1 cellular context compared by ENCODE assay signal in genomic region chr17:56203430-56203829, GRCh38.
TF ChIP-seq lines count a peak whose summit lies in the region.

No MANE protein-coding gene starts in this region.

TF ChIP-seq in HCT116, 20 proteins besides CTCF, POLR2A, EP300 and RAD21 (continued from another document):
- TF ChIP-seq, protein P1, sequence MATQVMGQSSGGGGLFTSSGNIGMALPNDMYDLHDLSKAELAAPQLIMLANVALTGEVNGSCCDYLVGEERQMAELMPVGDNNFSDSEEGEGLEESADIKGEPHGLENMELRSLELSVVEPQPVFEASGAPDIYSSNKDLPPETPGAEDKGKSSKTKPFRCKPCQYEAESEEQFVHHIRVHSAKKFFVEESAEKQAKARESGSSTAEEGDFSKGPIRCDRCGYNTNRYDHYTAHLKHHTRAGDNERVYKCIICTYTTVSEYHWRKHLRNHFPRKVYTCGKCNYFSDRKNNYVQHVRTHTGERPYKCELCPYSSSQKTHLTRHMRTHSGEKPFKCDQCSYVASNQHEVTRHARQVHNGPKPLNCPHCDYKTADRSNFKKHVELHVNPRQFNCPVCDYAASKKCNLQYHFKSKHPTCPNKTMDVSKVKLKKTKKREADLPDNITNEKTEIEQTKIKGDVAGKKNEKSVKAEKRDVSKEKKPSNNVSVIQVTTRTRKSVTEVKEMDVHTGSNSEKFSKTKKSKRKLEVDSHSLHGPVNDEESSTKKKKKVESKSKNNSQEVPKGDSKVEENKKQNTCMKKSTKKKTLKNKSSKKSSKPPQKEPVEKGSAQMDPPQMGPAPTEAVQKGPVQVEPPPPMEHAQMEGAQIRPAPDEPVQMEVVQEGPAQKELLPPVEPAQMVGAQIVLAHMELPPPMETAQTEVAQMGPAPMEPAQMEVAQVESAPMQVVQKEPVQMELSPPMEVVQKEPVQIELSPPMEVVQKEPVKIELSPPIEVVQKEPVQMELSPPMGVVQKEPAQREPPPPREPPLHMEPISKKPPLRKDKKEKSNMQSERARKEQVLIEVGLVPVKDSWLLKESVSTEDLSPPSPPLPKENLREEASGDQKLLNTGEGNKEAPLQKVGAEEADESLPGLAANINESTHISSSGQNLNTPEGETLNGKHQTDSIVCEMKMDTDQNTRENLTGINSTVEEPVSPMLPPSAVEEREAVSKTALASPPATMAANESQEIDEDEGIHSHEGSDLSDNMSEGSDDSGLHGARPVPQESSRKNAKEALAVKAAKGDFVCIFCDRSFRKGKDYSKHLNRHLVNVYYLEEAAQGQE (IDR thresholded peaks at IDR 0.05; ENCODE audit: low read depth), result no peak
- TF ChIP-seq, protein P2, sequence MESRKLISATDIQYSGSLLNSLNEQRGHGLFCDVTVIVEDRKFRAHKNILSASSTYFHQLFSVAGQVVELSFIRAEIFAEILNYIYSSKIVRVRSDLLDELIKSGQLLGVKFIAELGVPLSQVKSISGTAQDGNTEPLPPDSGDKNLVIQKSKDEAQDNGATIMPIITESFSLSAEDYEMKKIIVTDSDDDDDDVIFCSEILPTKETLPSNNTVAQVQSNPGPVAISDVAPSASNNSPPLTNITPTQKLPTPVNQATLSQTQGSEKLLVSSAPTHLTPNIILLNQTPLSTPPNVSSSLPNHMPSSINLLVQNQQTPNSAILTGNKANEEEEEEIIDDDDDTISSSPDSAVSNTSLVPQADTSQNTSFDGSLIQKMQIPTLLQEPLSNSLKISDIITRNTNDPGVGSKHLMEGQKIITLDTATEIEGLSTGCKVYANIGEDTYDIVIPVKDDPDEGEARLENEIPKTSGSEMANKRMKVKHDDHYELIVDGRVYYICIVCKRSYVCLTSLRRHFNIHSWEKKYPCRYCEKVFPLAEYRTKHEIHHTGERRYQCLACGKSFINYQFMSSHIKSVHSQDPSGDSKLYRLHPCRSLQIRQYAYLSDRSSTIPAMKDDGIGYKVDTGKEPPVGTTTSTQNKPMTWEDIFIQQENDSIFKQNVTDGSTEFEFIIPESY (IDR thresholded peaks at IDR 0.05; ENCODE audit: extremely low read depth, insufficient replicate concordance, low read length), result no peak
- TF ChIP-seq TCF7L2 (IDR thresholded peaks at IDR 0.05; ENCODE audit: borderline replicate concordance, extremely low read depth, insufficient read depth, insufficient read length) (no peak), ZFX (IDR thresholded peaks at IDR 0.05) (0 out of 2 replicates have a peak, but pooled peaks have one; percentile 16), SRF (IDR thresholded peaks at IDR 0.05; ENCODE audit: low read depth) (no peak)
